Comparison of ENCODE assay signal across 10 cellular contexts in genomic region chr17:10532026-10532425, GRCh38. TPM values are rescaled to one million over a fixed set of nuclear protein-coding genes. Genes with fewer than 3 reads are reported as not detected.
"Had no signal": no experiment of that assay in that cellular context is flagged by ENCODE, and none has a peak within 500 bp of the region (broad histone marks: within the 10 kb centered on the region; RNA-seq: fewer than 3 reads in every experiment).

No MANE protein-coding gene starts in this region.

- H3K4me2 ChIP-seq: GM23338 had no signal

- H3K27ac ChIP-seq: HL-60 had no signal

- FAIRE-seq: H1, H54 had no signal

- ATAC-seq: GM23338 had no signal

- DNase-seq: H9, HCEC 1CT, Kasumi-1, KG1 had no signal

- H3K4me3 ChIP-seq: GM23338 had no signal

- H2AFZ ChIP-seq: GM23338 had no signal

RNA-seq across cellular contexts. Expression of gene MYH1, which starts 13.7 kb away (rescaled TPM):
- total RNA-seq: GM23338, H1, H9, HT1080 had no signal
- polyA plus RNA-seq: GM23338, H1, IgD-negative memory B cell had no signal

RNA-seq across cellular contexts. Expression of gene MYH2, which starts 17.4 kb away (rescaled TPM):
- total RNA-seq: HT1080 had no signal
- polyA plus RNA-seq: IgD-negative memory B cell had no signal
